In genomic region chr2:85854166-85854509, GRCh38 we compare ENCODE assay signal across 9 cellular contexts. TPM values are rescaled to one million over a fixed set of nuclear protein-coding genes. Genes with fewer than 3 reads are reported as not detected.
DNase-seq lines count a peak whose midpoint lies in the region; ATAC-seq and TF ChIP-seq lines count a peak whose summit lies in the region.
"Had no signal": no experiment of that assay in that cellular context is flagged by ENCODE, and none has a peak within 500 bp of the region (broad histone marks: within the 10 kb centered on the region; RNA-seq: fewer than 3 reads in every experiment).

No MANE protein-coding gene starts in this region.

- TF ChIP-seq CTCF in transverse colon (IDR thresholded peaks at IDR 0.05), result no peak

- H3K27ac ChIP-seq in transverse colon, result peak overlapping the region in 3 of 4 donors; percentile 63 to 74 (median 70)

- no peak overlapping the region for H3K4me3 ChIP-seq in transverse colon

- peaks cover 19% of the 10 kb centered on the region for H3K36me3 Mint-ChIP-seq in activated T-cell treated with anti-CD3 and anti-CD28 coated beads, Interleukin-2, amount 50 U/mL, for 4 hours (ENCODE audit: insufficient read depth)
- H3K36me3 Mint-ChIP-seq in effector memory CD8-positive, alpha-beta T cell (ENCODE audit: insufficient read depth), result peaks cover 38% of the 10 kb centered on the region

- 60 to 78% methylated on average over 1 to 3 of the region's 3 CpGs for WGBS in transverse colon (ENCODE audit: low coverage in 1 of 2), 2 donors

- H3K9me3 ChIP-seq in transverse colon, result no peaks in the 10 kb centered on the region

- peaks cover 10% of the 10 kb centered on the region for H3K9me3 Mint-ChIP-seq in activated T-cell treated with anti-CD3 and anti-CD28 coated beads, Interleukin-2, amount 50 U/mL, for 4 hours
- no peaks in the 10 kb centered on the region for H3K9me3 Mint-ChIP-seq in effector memory CD8-positive, alpha-beta T cell

- intact Hi-C loops in transverse colon (cut with DNase I; ENCODE audit: low total_unique reads), result no loop called here
- intact Hi-C loops in posterior vena cava (cut with DNase I), result no loop called here

- no peak for TF ChIP-seq POLR2A in transverse colon (IDR thresholded peaks at IDR 0.05)

- peaks cover 69% of the 10 kb centered on the region for H3K4me1 Mint-ChIP-seq in activated T-cell treated with anti-CD3 and anti-CD28 coated beads, Interleukin-2, amount 50 U/mL, for 4 hours (ENCODE audit: low read depth)
- peaks cover 56 to 64% of the 10 kb centered on the region in 2 donors for H3K4me1 Mint-ChIP-seq in effector memory CD8-positive, alpha-beta T cell (ENCODE audit: low read depth in 2 of 2)

- no peaks in the 10 kb centered on the region for H3K36me3 ChIP-seq in transverse colon

- in situ Hi-C loops in transverse colon (cut with MboI; ENCODE audit: low pct_ligation_motif_present in 1 of 4, low pct_unique_long_range_greater_than_20kb in 1 of 4, low sequenced_read_pairs in 3 of 4), result no loop called here

- H3K27me3 Mint-ChIP-seq in activated T-cell treated with anti-CD3 and anti-CD28 coated beads, Interleukin-2, amount 50 U/mL, for 4 hours (ENCODE audit: low read depth), result no peaks in the 10 kb centered on the region
- H3K27me3 Mint-ChIP-seq in effector memory CD8-positive, alpha-beta T cell, result no peaks in the 10 kb centered on the region

- TF ChIP-seq EP300 in transverse colon (IDR thresholded peaks at IDR 0.05; ENCODE audit: low read depth), result no peak

- H3K4me3 Mint-ChIP-seq in activated T-cell treated with anti-CD3 and anti-CD28 coated beads, Interleukin-2, amount 50 U/mL, for 4 hours, result peak overlapping the region; percentile 72
- H3K4me3 Mint-ChIP-seq in effector memory CD8-positive, alpha-beta T cell, result peak overlapping the region; percentile 75 to 91

- H3K27ac Mint-ChIP-seq in effector memory CD8-positive, alpha-beta T cell, result peak overlapping the region; percentile 98

- DNase-seq in activated T-cell treated with anti-CD3 and anti-CD28 coated beads, Interleukin-2, amount 50 U/mL, for 4 hours, result no peak
- DNase-seq in activated T-cell treated with anti-CD3 and anti-CD28 coated beads, Interleukin-2, amount 50 U/mL, for 1 hour, result no peak
- DNase-seq in effector memory CD8-positive, alpha-beta T cell, result peak in 1 of 3 experiments; percentile 4
- no peak for DNase-seq in transverse colon
- no peak for DNase-seq in dedifferentiated amniotic fluid mesenchymal stem cell (ENCODE audit: extremely low spot score)
- no peak for DNase-seq in posterior vena cava (ENCODE audit: low spot score)
- DNase-seq in DMS79 treated with DMSO at 0.1 percent for 48 hours (lab: John Stamatoyannopoulos, UW), result no peak
- DNase-seq: NCI-H2029 treated with DMSO at 0.1 percent for 48 hours had no signal

- H3K4me1 ChIP-seq in transverse colon, result peaks cover 4 to 23% (median 8%) of the 10 kb centered on the region in 4 donors

- peak; percentile 17 to 19 for ATAC-seq in activated T-cell treated with anti-CD3 and anti-CD28 coated beads, Interleukin-2, amount 50 U/mL, for 4 hours
- peak; percentile 14 for ATAC-seq in HG03521 (IDR thresholded peaks at IDR 0.05; ENCODE audit: unreplicated experiment)
- ATAC-seq in effector memory CD8-positive, alpha-beta T cell (replicated peaks), result peak; percentile 1

- no peaks in the 10 kb centered on the region for H3K27me3 ChIP-seq in transverse colon

RNA-seq across cellular contexts. Expression of gene ST3GAL5, which starts 34.7 kb away (rescaled TPM):
- 1 to 10 TPM; 3.6 to 5.3 (median 4.4) TPM for total RNA-seq in activated T-cell treated with anti-CD3 and anti-CD28 coated beads, Interleukin-2, amount 50 U/mL, for 4 hours
- total RNA-seq in transverse colon, result 10 to 100 TPM in 2 of 4 donors, 1 to 10 TPM in 2; 3.0 to 20.2 (median 13.6) TPM
- total RNA-seq in posterior vena cava, result 10 to 100 TPM; 20.4 to 23.5 TPM
